Comparison of ENCODE assay signal across 9 cellular contexts in the genomic region with DNA sequence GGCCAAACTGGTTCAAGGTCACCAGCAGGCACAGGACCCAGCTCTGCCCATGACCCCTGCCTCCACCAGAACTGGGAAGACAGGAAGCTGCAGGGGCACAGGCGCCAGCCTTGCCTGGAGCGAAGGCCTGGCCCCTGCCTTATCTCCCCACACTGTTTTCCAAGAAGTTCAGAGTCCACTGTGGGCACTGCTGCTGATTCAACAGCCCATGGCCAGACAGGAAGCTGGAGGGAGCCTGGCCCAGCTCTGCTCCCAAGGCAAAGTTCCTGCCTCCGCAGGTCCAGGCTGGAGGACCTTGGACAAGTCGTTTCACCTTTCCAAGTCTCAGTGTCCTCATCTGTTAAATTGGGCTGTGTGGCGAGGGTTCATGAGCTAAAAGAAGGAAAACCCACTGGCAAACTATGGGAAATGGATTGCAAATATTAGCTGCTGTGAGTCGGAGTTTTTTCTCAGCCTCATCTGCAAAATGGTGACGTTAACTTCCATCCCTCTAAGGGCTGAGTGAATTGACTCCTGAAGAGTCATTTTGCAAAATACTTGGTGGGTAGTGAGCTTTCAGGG. TPM values are rescaled to one million over a fixed set of nuclear protein-coding genes. Genes with fewer than 3 reads are reported as not detected.
DNase-seq lines count a peak whose midpoint lies in the region; ATAC-seq and TF ChIP-seq lines count a peak whose summit lies in the region.
"Had no signal": no experiment of that assay in that cellular context is flagged by ENCODE, and none has a peak within 500 bp of the region (broad histone marks: within the 10 kb centered on the region; RNA-seq: fewer than 3 reads in every experiment).

No MANE protein-coding gene starts in this region.

- H3K27me3 Mint-ChIP-seq in activated CD4-positive, alpha-beta T cell treated with anti-CD3 and anti-CD28 coated beads, Interleukin-2, amount 10 ng/mL, durations not matched to agents 7 days and 5 days: peaks cover 17% of the 10 kb centered on the region

- H3K9me3 ChIP-seq in body of pancreas: no peaks in the 10 kb centered on the region
- no peaks in the 10 kb centered on the region for H3K9me3 ChIP-seq in right lobe of liver
- H3K9me3 ChIP-seq in tibial nerve: no peaks in the 10 kb centered on the region

- POLR2A ChIA-PET in activated CD4-positive, alpha-beta T cell treated with anti-CD3 and anti-CD28 coated beads, Interleukin-2, amount 10 ng/mL, durations not matched to agents 7 days and 5 days (lab: Charles Lee): no interaction called here

- no peak for TF ChIP-seq EP300 in tibial nerve (IDR thresholded peaks at IDR 0.05)

- 19 to 21% methylated on average over 4 to 7 of the region's 7 CpGs for WGBS in body of pancreas, 2 donors
- WGBS in right lobe of liver (ENCODE audit: insufficient coverage, low coverage, low lambda C conversion rate, missing lambda C conversion rate): 31% methylated on average over 5 of the region's 7 CpGs
- 50 to 53% methylated on average over 6 to 7 of the region's 7 CpGs for WGBS in tibial nerve, 2 donors

- H3K4me1 ChIP-seq in body of pancreas (peaks cover 64% of the 10 kb centered on the region), right lobe of liver (peaks cover 0 to 32% (median 11%) of the 10 kb centered on the region in 4 donors), tibial nerve (peaks cover 0 to 29% (median 15%) of the 10 kb centered on the region in 4 donors)

- H3K36me3 ChIP-seq in body of pancreas (replicated peaks in 1 of 2; ENCODE audit: insufficient read depth in 1 of 2, low read depth in 2 of 2): no peaks in the 10 kb centered on the region
- H3K36me3 ChIP-seq in right lobe of liver: no peaks in the 10 kb centered on the region
- peaks cover 0 to 36% (median 3%) of the 10 kb centered on the region in 3 donors for H3K36me3 ChIP-seq in tibial nerve

- no peak overlapping the region for H3K4me3 ChIP-seq in body of pancreas
- H3K4me3 ChIP-seq in right lobe of liver: peak overlapping the region; percentile 82 to 90 (median 85)
- H3K4me3 ChIP-seq in tibial nerve: peak overlapping the region; percentile 70 to 86 (median 78)

- TF ChIP-seq POLR2A in body of pancreas (IDR thresholded peaks at IDR 0.05) (peak; percentile 50 to 73 (median 73)), right lobe of liver (IDR thresholded peaks at IDR 0.05) (peak; percentile 49), tibial nerve (IDR thresholded peaks at IDR 0.05) (no peak)

- ATAC-seq in body of pancreas: peak; percentile 82
- ATAC-seq in right lobe of liver: peak; percentile 54 to 69 (median 66)
- ATAC-seq in GM18868 (IDR thresholded peaks at IDR 0.05; ENCODE audit: unreplicated experiment): no peak

- no peaks in the 10 kb centered on the region for H3K9me3 Mint-ChIP-seq in activated CD4-positive, alpha-beta T cell treated with anti-CD3 and anti-CD28 coated beads, Interleukin-2, amount 10 ng/mL, durations not matched to agents 7 days and 5 days

- TF ChIP-seq CTCF in body of pancreas (IDR thresholded peaks at IDR 0.05): no peak
- no peak for TF ChIP-seq CTCF in right lobe of liver (IDR thresholded peaks at IDR 0.05)
- TF ChIP-seq CTCF in tibial nerve (IDR thresholded peaks at IDR 0.05): no peak

- peak overlapping the region; percentile 65 for H3K4me3 Mint-ChIP-seq in activated CD4-positive, alpha-beta T cell treated with anti-CD3 and anti-CD28 coated beads, Interleukin-2, amount 10 ng/mL, durations not matched to agents 7 days and 5 days

- peaks cover 10% of the 10 kb centered on the region for H3K4me1 Mint-ChIP-seq in activated CD4-positive, alpha-beta T cell treated with anti-CD3 and anti-CD28 coated beads, Interleukin-2, amount 10 ng/mL, durations not matched to agents 7 days and 5 days

- H3K27me3 ChIP-seq in body of pancreas (no peaks in the 10 kb centered on the region), right lobe of liver (no peaks in the 10 kb centered on the region), tibial nerve (no peaks in the 10 kb centered on the region)

- H3K27ac Mint-ChIP-seq in activated CD4-positive, alpha-beta T cell treated with anti-CD3 and anti-CD28 coated beads, Interleukin-2, amount 10 ng/mL, durations not matched to agents 7 days and 5 days: no peak overlapping the region

- no peaks in the 10 kb centered on the region for H3K36me3 Mint-ChIP-seq in activated CD4-positive, alpha-beta T cell treated with anti-CD3 and anti-CD28 coated beads, Interleukin-2, amount 10 ng/mL, durations not matched to agents 7 days and 5 days (ENCODE audit: low read depth)

- DNase-seq in activated CD4-positive, alpha-beta T cell treated with anti-CD3 and anti-CD28 coated beads, Interleukin-2, amount 10 ng/mL, durations not matched to agents 7 days and 5 days: no peak
- DNase-seq in activated CD4-positive, alpha-beta T cell treated with anti-CD3 and anti-CD28 coated beads, Interleukin-2, amount 50 U/mL, for 48 hours: no peak
- DNase-seq in body of pancreas: peak; percentile 82 to 89 (median 88)
- peak; percentile 71 to 81 (median 80) for DNase-seq in right lobe of liver
- no peak for DNase-seq in tibial nerve (ENCODE audit: low spot score in 2 of 2)
- DNase-seq in stimulated activated naive CD4-positive, alpha-beta T cell treated with Interleukin-2 at 50 U/mL for 16 hours (lab: John Stamatoyannopoulos, UW): no peak
- DNase-seq in activated CD4-positive, alpha-beta T cell treated with anti-CD3 and anti-CD28 coated beads, Interleukin-2, amount 50 U/mL, for 4 hours: no peak
- DNase-seq: AML-193 had no signal

- CTCF ChIA-PET in activated CD4-positive, alpha-beta T cell treated with anti-CD3 and anti-CD28 coated beads, Interleukin-2, amount 10 ng/mL, durations not matched to agents 7 days and 5 days (lab: Charles Lee): interaction anchor here (1.3 to 3.7 kb wide), 3 partner anchors 29 to 84 kb away, joined by 4 to 16 read pairs (median 4); no protein-coding TSS in a partner anchor

- peak overlapping the region; percentile 77 to 87 (median 84) for H3K27ac ChIP-seq in body of pancreas
- H3K27ac ChIP-seq in right lobe of liver: peak overlapping the region; percentile 28 to 58 (median 55)
- H3K27ac ChIP-seq in tibial nerve: peak overlapping the region in 3 of 4 donors; percentile 52 to 80 (median 77)

- intact Hi-C loops in body of pancreas (cut with DNase I) (no loop called here), right lobe of liver (cut with DNase I) (no loop called here)

RNA-seq across cellular contexts. Expression of gene PHETA1, which starts 1.2 kb away (rescaled TPM):
- under 1 TPM; 0.69 to 0.97 TPM for total RNA-seq in activated CD4-positive, alpha-beta T cell treated with anti-CD3 and anti-CD28 coated beads, Interleukin-2, amount 10 ng/mL, durations not matched to agents 7 days and 5 days
- 10 to 100 TPM; 20.4 to 31.4 TPM for total RNA-seq in body of pancreas
- total RNA-seq in right lobe of liver: 10 to 100 TPM in 1 of 6 experiments, 1 to 10 TPM in 5; 4.2 to 14.8 (median 7.0) TPM
- 10 to 100 TPM; 12.7 to 26.6 (median 18.3) TPM for total RNA-seq in tibial nerve

RNA-seq across cellular contexts. Expression of gene SH2B3, which starts 38.0 kb away (rescaled TPM):
- total RNA-seq in activated CD4-positive, alpha-beta T cell treated with anti-CD3 and anti-CD28 coated beads, Interleukin-2, amount 10 ng/mL, durations not matched to agents 7 days and 5 days: 10 to 100 TPM; 29.7 to 29.8 TPM
- total RNA-seq in body of pancreas (10 to 100 TPM; 23.1 to 41.9 TPM), right lobe of liver (10 to 100 TPM in 5 of 6 experiments, 1 to 10 TPM in 1; 6.7 to 43.5 (median 17.0) TPM), tibial nerve (10 to 100 TPM; 21.4 to 79.8 (median 36.3) TPM)

Comparison
In these comparisons a context has a peak if more than half of its experiments do, and no peak if none do; other contexts are left out.
1. DNase-seq: peak in body of pancreas (4 of 4) and right lobe of liver (3 of 3); none in activated CD4-positive, alpha-beta T cell treated with anti-CD3 and anti-CD28 coated beads, Interleukin-2, amount 10 ng/mL, durations not matched to agents 7 days and 5 days (single experiment), activated CD4-positive, alpha-beta T cell treated with anti-CD3 and anti-CD28 coated beads, Interleukin-2, amount 50 U/mL, for 48 hours (0 of 2), tibial nerve (0 of 2), stimulated activated naive CD4-positive, alpha-beta T cell treated with Interleukin-2 at 50 U/mL for 16 hours (single experiment) and activated CD4-positive, alpha-beta T cell treated with anti-CD3 and anti-CD28 coated beads, Interleukin-2, amount 50 U/mL, for 4 hours (0 of 2).
2. H3K4me3 ChIP-seq: peak in right lobe of liver (3 of 3) and tibial nerve (4 of 4); none in body of pancreas (0 of 2).
3. POLR2A ChIP-seq: peak in body of pancreas (3 of 3) and right lobe of liver (single experiment); none in tibial nerve (0 of 2).
4. Peak in every context shown above with its lines, with median percentiles within 50 percentile points of each other: H3K27ac ChIP-seq.